ENCODE assay signal across 8 cellular contexts in genomic region chr18:58195278-58195721, GRCh38.
A peak's percentile ranks its signal among the peaks of the same experiment; 100 is the strongest.
DNase-seq lines count a peak whose midpoint lies in the region; ATAC-seq, FAIRE-seq and TF ChIP-seq lines count a peak whose summit lies in the region.

No MANE protein-coding gene starts in this region.

- H3K27ac ChIP-seq in right lobe of liver (no peak overlapping the region), HepG2 (ENCODE audit: extremely low read length, insufficient read depth, low read length) (no peak overlapping the region), kidney (ENCODE audit: low read depth in 2 of 2, low read length in 2 of 2) (peak overlapping the region; percentile 79 to 83)

- intact Hi-C loops in right lobe of liver (cut with DNase I): no loop called here
- intact Hi-C loops in HepG2 (cut with micrococcal nuclease; ENCODE audit: unreplicated experiment): no loop called here
- intact Hi-C loops in kidney (cut with DNase I): no loop called here

- H3K4me3 ChIP-seq in right lobe of liver (peak overlapping the region in 1 of 3 donors; percentile 48), HepG2 (replicated peaks in 1 of 3; ENCODE audit: insufficient read depth in 1 of 3, low read depth in 2 of 3, low read length in 3 of 3) (no peak overlapping the region), kidney (ENCODE audit: low read length in 2 of 2) (peak overlapping the region; percentile 59 to 66)

- no peak for TF ChIP-seq RAD21 in HepG2 (CRISPR knock-in tag; IDR thresholded peaks at IDR 0.05)

- ATAC-seq in right lobe of liver (peak; percentile 56 to 86 (median 83)), HepG2 (no peak), HG03460 (IDR thresholded peaks at IDR 0.05; ENCODE audit: unreplicated experiment) (no peak)

- H3K9me3 ChIP-seq in right lobe of liver: no peaks in the 10 kb centered on the region
- H3K9me3 ChIP-seq in HepG2 (ENCODE audit: low read length): no peaks in the 10 kb centered on the region
- no peaks in the 10 kb centered on the region for H3K9me3 ChIP-seq in kidney (ENCODE audit: control insufficient read depth in 1 of 2, low read length in 2 of 2)

- TF ChIP-seq EP300 in HepG2 (IDR thresholded peaks at IDR 0.05; ENCODE audit: low read depth in 2 of 2, low read length in 2 of 2): no peak
- TF ChIP-seq EP300 in HepG2 (CRISPR knock-in tag; IDR thresholded peaks at IDR 0.05; ENCODE audit: borderline replicate concordance): no peak

- peaks cover 7% of the 10 kb centered on the region for H3K79me2 ChIP-seq in HepG2 (ENCODE audit: insufficient read depth, low read length)

- CTCF ChIA-PET in HepG2 (lab: Yijun Ruan, JAX; ENCODE audit: low intra/inter-chr PET ratio, low total read pairs): no interaction called here

- FAIRE-seq in HepG2 (lab: Jason Lieb, UNC): no peak
- no peak for FAIRE-seq in kidney (lab: Jason Lieb, UNC)

- TF ChIP-seq POLR2A in right lobe of liver (IDR thresholded peaks at IDR 0.05) (no peak), HepG2 (IDR thresholded peaks at IDR 0.05; ENCODE audit: insufficient read depth in 1 of 2, low read depth in 2 of 2, low read length in 2 of 2) (no peak)

- no peaks in the 10 kb centered on the region for H3K27me3 ChIP-seq in right lobe of liver
- no peaks in the 10 kb centered on the region for H3K27me3 ChIP-seq in HepG2 (ENCODE audit: control insufficient read depth in 1 of 2, insufficient read depth in 2 of 2, low read length in 2 of 2)

- BruUV-seq in HepG2 (replicated peaks; lab: Mats Ljungman, UMichigan): no TSS peak

- H4K20me1 ChIP-seq in HepG2 (ENCODE audit: insufficient read depth, low read length): no peaks in the 10 kb centered on the region

- in situ Hi-C loops in HepG2 (cut with HindIII; ENCODE audit: extremely low pct_ligation_motif_present, low pct_unique_long_range_greater_than_20kb): no loop called here

- no peak overlapping the region for H3K9ac ChIP-seq in HepG2 (ENCODE audit: insufficient read depth, low read depth, low read length)
- peak overlapping the region; percentile 43 to 84 for H3K9ac ChIP-seq in kidney (ENCODE audit: low read length in 2 of 2)

- no peak overlapping the region for H2AFZ ChIP-seq in HepG2 (ENCODE audit: low read length)

- WGBS in right lobe of liver (ENCODE audit: insufficient coverage, low coverage, low lambda C conversion rate, missing lambda C conversion rate): 2% methylated on average over 15 of the region's 23 CpGs
- WGBS in HepG2 (ENCODE audit: low lambda C conversion rate): 83% methylated on average over 6 of the region's 23 CpGs

- H3K4me1 ChIP-seq in right lobe of liver: peaks cover 0 to 9% (median 0%) of the 10 kb centered on the region in 4 donors
- H3K4me1 ChIP-seq in HepG2 (ENCODE audit: insufficient read depth, low read length): peaks cover 22% of the 10 kb centered on the region
- H3K4me1 ChIP-seq in kidney (ENCODE audit: control insufficient read depth in 1 of 2, insufficient read depth in 1 of 2, low read depth in 1 of 2, low read length in 2 of 2): peaks cover 6 to 10% of the 10 kb centered on the region in 2 donors

- no peak overlapping the region for H3K4me2 ChIP-seq in HepG2 (ENCODE audit: low read depth, low read length)

- POLR2A ChIA-PET in HepG2 (lab: Yijun Ruan, JAX): no interaction called here

- DNase-seq in right lobe of liver (peak in 2 of 3 donors; percentile 30 to 63), HepG2 (ENCODE audit: low spot score) (no peak), NCI-H524 treated with DMSO at 0.1 percent for 48 hours (lab: John Stamatoyannopoulos, UW) (peak; percentile 37), anterior cingulate cortex (lab: John Stamatoyannopoulos, UW) (peak in 36 of 58 donors; percentile 5 to 79 (median 38)), kidney (peak; percentile 89), hepatic stellate cell (ENCODE audit: low spot score) (no peak)
- peak; percentile 34 for DNase-seq in stimulated activated CD8-positive, alpha-beta memory T cell treated with anti-CD3 and anti-CD28 coated beads, Interleukin-4, amount 100 ng/mL, for 48 hours

- H3K36me3 ChIP-seq in right lobe of liver (no peaks in the 10 kb centered on the region), HepG2 (replicated peaks in 1 of 2; ENCODE audit: control insufficient read depth in 1 of 2, insufficient read depth in 2 of 2, low read length in 2 of 2) (no peaks in the 10 kb centered on the region), kidney (ENCODE audit: control insufficient read depth in 1 of 2, insufficient read depth in 2 of 2, low read length in 2 of 2) (no peaks in the 10 kb centered on the region)

- TF ChIP-seq CTCF in right lobe of liver (IDR thresholded peaks at IDR 0.05) (no peak), HepG2 (CRISPR knock-in tag; IDR thresholded peaks at IDR 0.05) (no peak), kidney (IDR thresholded peaks at IDR 0.05; ENCODE audit: borderline replicate concordance, extremely low read depth, insufficient read depth) (no peak)

TF ChIP-seq in HepG2, 621 proteins besides CTCF, POLR2A, EP300 and RAD21:
- TF ChIP-seq, protein P1, sequence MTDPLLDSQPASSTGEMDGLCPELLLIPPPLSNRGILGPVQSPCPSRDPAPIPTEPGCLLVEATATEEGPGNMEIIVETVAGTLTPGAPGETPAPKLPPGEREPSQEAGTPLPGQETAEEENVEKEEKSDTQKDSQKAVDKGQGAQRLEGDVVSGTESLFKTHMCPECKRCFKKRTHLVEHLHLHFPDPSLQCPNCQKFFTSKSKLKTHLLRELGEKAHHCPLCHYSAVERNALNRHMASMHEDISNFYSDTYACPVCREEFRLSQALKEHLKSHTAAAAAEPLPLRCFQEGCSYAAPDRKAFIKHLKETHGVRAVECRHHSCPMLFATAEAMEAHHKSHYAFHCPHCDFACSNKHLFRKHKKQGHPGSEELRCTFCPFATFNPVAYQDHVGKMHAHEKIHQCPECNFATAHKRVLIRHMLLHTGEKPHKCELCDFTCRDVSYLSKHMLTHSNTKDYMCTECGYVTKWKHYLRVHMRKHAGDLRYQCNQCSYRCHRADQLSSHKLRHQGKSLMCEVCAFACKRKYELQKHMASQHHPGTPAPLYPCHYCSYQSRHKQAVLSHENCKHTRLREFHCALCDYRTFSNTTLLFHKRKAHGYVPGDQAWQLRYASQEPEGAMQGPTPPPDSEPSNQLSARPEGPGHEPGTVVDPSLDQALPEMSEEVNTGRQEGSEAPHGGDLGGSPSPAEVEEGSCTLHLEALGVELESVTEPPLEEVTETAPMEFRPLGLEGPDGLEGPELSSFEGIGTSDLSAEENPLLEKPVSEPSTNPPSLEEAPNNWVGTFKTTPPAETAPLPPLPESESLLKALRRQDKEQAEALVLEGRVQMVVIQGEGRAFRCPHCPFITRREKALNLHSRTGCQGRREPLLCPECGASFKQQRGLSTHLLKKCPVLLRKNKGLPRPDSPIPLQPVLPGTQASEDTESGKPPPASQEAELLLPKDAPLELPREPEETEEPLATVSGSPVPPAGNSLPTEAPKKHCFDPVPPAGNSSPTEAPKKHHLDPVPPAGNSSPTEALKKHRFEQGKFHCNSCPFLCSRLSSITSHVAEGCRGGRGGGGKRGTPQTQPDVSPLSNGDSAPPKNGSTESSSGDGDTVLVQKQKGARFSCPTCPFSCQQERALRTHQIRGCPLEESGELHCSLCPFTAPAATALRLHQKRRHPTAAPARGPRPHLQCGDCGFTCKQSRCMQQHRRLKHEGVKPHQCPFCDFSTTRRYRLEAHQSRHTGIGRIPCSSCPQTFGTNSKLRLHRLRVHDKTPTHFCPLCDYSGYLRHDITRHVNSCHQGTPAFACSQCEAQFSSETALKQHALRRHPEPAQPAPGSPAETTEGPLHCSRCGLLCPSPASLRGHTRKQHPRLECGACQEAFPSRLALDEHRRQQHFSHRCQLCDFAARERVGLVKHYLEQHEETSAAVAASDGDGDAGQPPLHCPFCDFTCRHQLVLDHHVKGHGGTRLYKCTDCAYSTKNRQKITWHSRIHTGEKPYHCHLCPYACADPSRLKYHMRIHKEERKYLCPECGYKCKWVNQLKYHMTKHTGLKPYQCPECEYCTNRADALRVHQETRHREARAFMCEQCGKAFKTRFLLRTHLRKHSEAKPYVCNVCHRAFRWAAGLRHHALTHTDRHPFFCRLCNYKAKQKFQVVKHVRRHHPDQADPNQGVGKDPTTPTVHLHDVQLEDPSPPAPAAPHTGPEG (CRISPR knock-in tag; IDR thresholded peaks at IDR 0.05): no peak
- TF ChIP-seq MTF1 (CRISPR knock-in tag; IDR thresholded peaks at IDR 0.05): no peak

Comparison
In these comparisons a context has a peak if more than half of its experiments do, and no peak if none do; other contexts are left out.
1. ATAC-seq: peak in right lobe of liver (4 of 4); none in HepG2 (single experiment) and HG03460 (single experiment).
2. DNase-seq: peak in right lobe of liver (2 of 3), NCI-H524 treated with DMSO at 0.1 percent for 48 hours (single experiment), anterior cingulate cortex (36 of 58), kidney (single experiment) and stimulated activated CD8-positive, alpha-beta memory T cell treated with anti-CD3 and anti-CD28 coated beads, Interleukin-4, amount 100 ng/mL, for 48 hours (single experiment); none in HepG2 (single experiment) and hepatic stellate cell (single experiment).
3. H3K27ac ChIP-seq: peak in kidney (2 of 2); none in right lobe of liver (0 of 3) and HepG2 (single experiment).
4. H3K4me3 ChIP-seq: peak in kidney (2 of 2); none in HepG2 (0 of 3).